14 cellular contexts compared by ENCODE assay signal in the genomic region with DNA sequence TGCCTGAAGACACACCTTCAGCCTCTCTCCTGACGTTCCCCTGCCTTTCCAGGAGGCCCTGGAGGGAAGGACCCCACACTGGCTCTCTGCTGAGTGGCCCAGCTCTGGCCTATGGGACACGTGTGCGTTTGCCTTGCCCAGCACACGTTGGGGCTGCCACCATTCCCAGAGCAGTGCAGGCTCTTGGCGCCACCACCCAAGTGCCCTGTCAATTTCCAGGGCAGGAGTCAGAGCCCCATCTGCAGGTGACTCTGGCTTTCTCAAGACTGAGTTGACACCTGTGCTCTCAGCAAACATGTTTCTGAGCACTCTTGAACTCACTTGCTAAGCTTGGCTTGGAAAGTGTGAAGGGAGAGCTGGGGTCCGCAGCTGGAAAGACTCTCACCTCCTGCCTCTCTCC. TPM values are rescaled to one million over a fixed set of nuclear protein-coding genes. Genes with fewer than 3 reads are reported as not detected.
DNase-seq lines count a peak whose midpoint lies in the region; ATAC-seq, FAIRE-seq and TF ChIP-seq lines count a peak whose summit lies in the region.
"Had no signal": no experiment of that assay in that cellular context is flagged by ENCODE, and none has a peak within 500 bp of the region (broad histone marks: within the 10 kb centered on the region; RNA-seq: fewer than 3 reads in every experiment).

No MANE protein-coding gene starts in this region.

- TF ChIP-seq EP300 in GM12878 (IDR thresholded peaks at IDR 0.05; ENCODE audit: borderline replicate concordance in 1 of 2, control insufficient read depth in 1 of 2, low read depth in 2 of 2, low read length in 2 of 2) = no peak

- H3K14ac ChIP-seq in H9 (ENCODE audit: insufficient read depth, low read length) = no peak overlapping the region

- no peaks in the 10 kb centered on the region for H4K20me1 ChIP-seq in H9 (ENCODE audit: control insufficient read depth, insufficient read depth, insufficient read length)
- no peaks in the 10 kb centered on the region for H4K20me1 ChIP-seq in GM12878 (ENCODE audit: control insufficient read depth, insufficient read depth)

- CTCF ChIA-PET in GM12878 (lab: Yijun Ruan, JAX) = interaction anchor here (0.7 to 14.0 kb wide), 11 partner anchors 10 to 122 kb away, joined by 3 to 295 read pairs (median 4); no protein-coding TSS in a partner anchor

- no peak overlapping the region for H3T11ph ChIP-seq in H9 (ENCODE audit: low read length)

- no peak overlapping the region for H2BK12ac ChIP-seq in H9 (ENCODE audit: insufficient read length, low read depth, low read length)

- in situ Hi-C loops in GM12878 (cut with MboI) = no loop called here

- no peak overlapping the region for H3K27ac Mint-ChIP-seq in activated T-cell treated with anti-CD3 and anti-CD28 coated beads, Interleukin-2, amount 50 U/mL, for 24 hours
- H3K27ac Mint-ChIP-seq in H9 = no peak overlapping the region; a peak in 1 of 7 replicates
- peak overlapping the region; percentile 73 for H3K27ac Mint-ChIP-seq in stimulated activated memory B cell treated with anti-CD40 and anti-IgM and Interleukin-4, amounts not matched to agents 10 μg/mL and 1 μg/mL and 100 μg/mL, for 72 hours

- H4K5ac ChIP-seq in H9 (ENCODE audit: insufficient read length, low read depth, low read length) = no peak overlapping the region

- SMC1A ChIA-PET in GM12878 (lab: Charles Lee; ENCODE audit: uncharacterized antibody, unreplicated experiment) = interaction anchor here (0.6 to 14.8 kb wide), 9 partner anchors 25 to 121 kb away, joined by 3 to 187 read pairs (median 5); no protein-coding TSS in a partner anchor

- no peak overlapping the region for H3K9ac ChIP-seq in H9 (ENCODE audit: extremely low read depth, insufficient read length, low read length)
- no peak overlapping the region for H3K9ac ChIP-seq in GM12878 (ENCODE audit: control insufficient read depth, insufficient read depth, low read length)

- peaks cover 4% of the 10 kb centered on the region for H3K27me3 Mint-ChIP-seq in activated T-cell treated with anti-CD3 and anti-CD28 coated beads, Interleukin-2, amount 50 U/mL, for 24 hours
- peaks cover 74% of the 10 kb centered on the region for H3K27me3 Mint-ChIP-seq in H9 (ENCODE audit: low read depth)
- no peaks in the 10 kb centered on the region for H3K27me3 Mint-ChIP-seq in stimulated activated memory B cell treated with anti-CD40 and anti-IgM and Interleukin-4, amounts not matched to agents 10 μg/mL and 1 μg/mL and 100 μg/mL, for 72 hours
- H3K27me3 Mint-ChIP-seq: stimulated activated naive CD8-positive, alpha-beta T cell treated with anti-CD3 and anti-CD28 coated beads, Interleukin-15, Interleukin-2, amounts not matched to agents 100 ng/mL and 50 ng/mL, for 24 hours had no signal

- no peak overlapping the region for H3K4me3 ChIP-seq in GM12878
- no peak overlapping the region for H3K4me3 ChIP-seq in spleen

- H3K4me1 Mint-ChIP-seq in activated T-cell treated with anti-CD3 and anti-CD28 coated beads, Interleukin-2, amount 50 U/mL, for 24 hours (ENCODE audit: low read depth) = peaks cover 38% of the 10 kb centered on the region
- H3K4me1 Mint-ChIP-seq in H9 = peaks cover 5 to 15% of the 10 kb centered on the region in 2 experiments
- peaks cover 41% of the 10 kb centered on the region for H3K4me1 Mint-ChIP-seq in stimulated activated memory B cell treated with anti-CD40 and anti-IgM and Interleukin-4, amounts not matched to agents 10 μg/mL and 1 μg/mL and 100 μg/mL, for 72 hours

- H3K18ac ChIP-seq in H9 (ENCODE audit: insufficient read length, low read depth, low read length) = no peak overlapping the region

- peaks cover 17% of the 10 kb centered on the region; the same call in 1 of the 2 replicates for H3K27me3 ChIP-seq in H9 (ENCODE audit: insufficient read depth, low read length)
- no peaks in the 10 kb centered on the region for H3K27me3 ChIP-seq in GM12878 (replicated peaks in 1 of 2; ENCODE audit: control insufficient read depth in 2 of 2, insufficient read depth in 2 of 2, low read length in 1 of 2)
- peaks cover 0 to 20% (median 9%) of the 10 kb centered on the region in 7 donors for H3K27me3 ChIP-seq in spleen (replicated peaks in 1 of 7)

- RAD21 ChIA-PET in GM12878 (lab: Charles Lee; ENCODE audit: unreplicated experiment) = interaction anchor here (0.7 to 16.0 kb wide), 6 partner anchors 9 to 122 kb away, joined by 3 to 211 read pairs (median 6); no protein-coding TSS in a partner anchor

- H3K79me1 ChIP-seq in H9 (ENCODE audit: insufficient read depth, low read depth, low read length, poor library complexity, severe bottlenecking) = no peaks in the 10 kb centered on the region

- DNase-seq in activated T-cell treated with anti-CD3 and anti-CD28 coated beads, Interleukin-2, amount 50 U/mL, for 48 hours = peak; percentile 20 to 36
- DNase-seq in activated T-cell treated with anti-CD3 and anti-CD28 coated beads, Interleukin-2, amount 50 U/mL, for 24 hours = no peak
- DNase-seq in H9 (peak; percentile 71), GM12878 (ENCODE audit: low read depth, low spot score) (no peak), Ammon's horn (ENCODE audit: low spot score) (no peak), spleen (no peak), inferior parietal cortex (ENCODE audit: extremely low spot score) (no peak)
- DNase-seq: BE2C; stimulated activated CD4-positive, alpha-beta T cell treated with anti-CD3 and anti-CD28 coated beads, Interleukin-4, amount 100 ng/mL, for 1 hour had no signal

- H2BK15ac ChIP-seq in H9 (ENCODE audit: low read depth, low read length) = no peak overlapping the region

- peak; percentile 44 for ATAC-seq in GM12878
- ATAC-seq in stimulated activated memory B cell treated with anti-CD40 and anti-IgM and Interleukin-4, amounts not matched to agents 10 μg/mL and 1 μg/mL and 100 μg/mL, for 72 hours = peak; percentile 54

- H2AFZ ChIP-seq in H9 (ENCODE audit: low read length) (no peak overlapping the region), GM12878 (ENCODE audit: control insufficient read depth, low read depth, low read length) (no peak overlapping the region)

- H4K8ac ChIP-seq in H9 (replicated peaks; ENCODE audit: insufficient read length, low read depth, low read length) = no peak overlapping the region

- H2BK120ac ChIP-seq in H9 (ENCODE audit: low read depth, low read length, poor library complexity, severe bottlenecking) = no peak overlapping the region

- no peak overlapping the region for H2AK5ac ChIP-seq in H9 (ENCODE audit: insufficient read length, low read length)

- intact Hi-C loops in GM12878 (cut with micrococcal nuclease; ENCODE audit: unreplicated experiment) = loop anchor here (1.0 to 2.0 kb wide), 2 partner anchors 73 to 123 kb away; no protein-coding TSS in a partner anchor
- intact Hi-C loops in spleen (cut with DNase I; ENCODE audit: low total_unique reads) = loop anchor here (10.0 kb wide), 1 partner anchor 69 kb away; no protein-coding TSS in a partner anchor

- H3K56ac ChIP-seq in H9 (ENCODE audit: insufficient read length, low read depth, low read length) = no peak overlapping the region

- H3K9me3 Mint-ChIP-seq in activated T-cell treated with anti-CD3 and anti-CD28 coated beads, Interleukin-2, amount 50 U/mL, for 24 hours = no peaks in the 10 kb centered on the region
- H3K9me3 Mint-ChIP-seq in H9 = no peaks in the 10 kb centered on the region
- H3K9me3 Mint-ChIP-seq in stimulated activated memory B cell treated with anti-CD40 and anti-IgM and Interleukin-4, amounts not matched to agents 10 μg/mL and 1 μg/mL and 100 μg/mL, for 72 hours = no peaks in the 10 kb centered on the region
- H3K9me3 Mint-ChIP-seq: stimulated activated naive CD8-positive, alpha-beta T cell treated with anti-CD3 and anti-CD28 coated beads, Interleukin-15, Interleukin-2, amounts not matched to agents 100 ng/mL and 50 ng/mL, for 24 hours had no signal

- TF ChIP-seq CTCF in H9 (conservative IDR thresholded peaks at IDR 0.05) = peak; percentile 52; the same call in 2 of the 3 replicates
- TF ChIP-seq CTCF in GM12878 (IDR thresholded peaks at IDR 0.05 in 2 of 3, conservative IDR thresholded peaks at IDR 0.05 in 1 of 3; ENCODE audit: control insufficient read depth in 2 of 3, extremely low read depth in 1 of 3, insufficient read depth in 1 of 3, low read depth in 3 of 3, low read length in 3 of 3) = peak; percentile 35 to 68 (median 45); a peak in 5 of 6 replicates
- peak in 1 of 11 experiments; percentile 20 for TF ChIP-seq CTCF in spleen (IDR thresholded peaks at IDR 0.05 in 8 of 11, conservative IDR thresholded peaks at IDR 0.05 in 3 of 11)

- H3K36me3 Mint-ChIP-seq in activated T-cell treated with anti-CD3 and anti-CD28 coated beads, Interleukin-2, amount 50 U/mL, for 24 hours (ENCODE audit: low read depth) = peaks cover 1% of the 10 kb centered on the region
- no peaks in the 10 kb centered on the region for H3K36me3 Mint-ChIP-seq in H9 (ENCODE audit: insufficient read depth in 1 of 3, low read depth in 3 of 3)
- H3K36me3 Mint-ChIP-seq in stimulated activated memory B cell treated with anti-CD40 and anti-IgM and Interleukin-4, amounts not matched to agents 10 μg/mL and 1 μg/mL and 100 μg/mL, for 72 hours = no peaks in the 10 kb centered on the region

- peaks cover 8% of the 10 kb centered on the region for H3K23me2 ChIP-seq in H9 (ENCODE audit: insufficient read length, low read depth, low read length, poor library complexity, severe bottlenecking)

- H3K9me3 ChIP-seq in H9 (ENCODE audit: control insufficient read depth, low read depth, low read length) = no peaks in the 10 kb centered on the region
- no peaks in the 10 kb centered on the region for H3K9me3 ChIP-seq in GM12878 (replicated peaks; ENCODE audit: control insufficient read depth, insufficient read depth, low read length)
- H3K9me3 ChIP-seq in spleen = no peaks in the 10 kb centered on the region
- H3K9me3 ChIP-seq: BE2C had no signal

- H3K4me2 ChIP-seq in H9 (ENCODE audit: insufficient read depth, insufficient read length, low read length) = no peak overlapping the region
- no peak overlapping the region for H3K4me2 ChIP-seq in GM12878 (ENCODE audit: control insufficient read depth, insufficient read depth)

- TF ChIP-seq POLR2A in GM12878 (IDR thresholded peaks at IDR 0.05; ENCODE audit: low read depth, low read length) = no peak
- TF ChIP-seq POLR2A in spleen (IDR thresholded peaks at IDR 0.05) = no peak

- H3K4me1 ChIP-seq in H9 (ENCODE audit: insufficient read depth, low read length) (no peaks in the 10 kb centered on the region), GM12878 (ENCODE audit: control insufficient read depth, insufficient read depth, low read length) (peaks cover 9% of the 10 kb centered on the region), spleen (peaks cover 9 to 38% (median 24%) of the 10 kb centered on the region in 6 donors)
- H3K4me1 ChIP-seq: BE2C had no signal

- no peak overlapping the region for H4K91ac ChIP-seq in H9 (ENCODE audit: insufficient read length, low read depth, low read length)

- peak; percentile 85 for TF ChIP-seq RAD21 in GM12878 (IDR thresholded peaks at IDR 0.05; ENCODE audit: insufficient read depth, low read depth, low read length)

- H3K79me2 ChIP-seq in H9 (ENCODE audit: insufficient read depth, low read length) (no peaks in the 10 kb centered on the region), GM12878 (ENCODE audit: control insufficient read depth, insufficient read depth, low read length) (peaks cover 13% of the 10 kb centered on the region)

- no CpG with 5 or more reads among the region's 6 CpGs for WGBS in H9 (ENCODE audit: extremely low coverage, insufficient read length, low lambda C conversion rate)
- WGBS in GM12878 (ENCODE audit: insufficient coverage, insufficient replicate concordance, low lambda C conversion rate, missing lambda C conversion rate) = 51% methylated on average over 6 of the region's 6 CpGs
- WGBS in spleen, 5 donors = 75 to 87% (median 80%) methylated on average over 3 to 6 of the region's 6 CpGs

- FAIRE-seq in GM12878 (lab: Jason Lieb, UNC) = no peak
- FAIRE-seq: G401.6 had no signal

- no peak overlapping the region for H3K27ac ChIP-seq in H9 (ENCODE audit: insufficient read length, low read depth, low read length)
- no peak overlapping the region for H3K27ac ChIP-seq in GM12878 (ENCODE audit: control insufficient read depth, insufficient read depth)
- no peak overlapping the region for H3K27ac ChIP-seq in spleen

- no peak overlapping the region for H3K4me3 Mint-ChIP-seq in activated T-cell treated with anti-CD3 and anti-CD28 coated beads, Interleukin-2, amount 50 U/mL, for 24 hours
- no peak overlapping the region for H3K4me3 Mint-ChIP-seq in H9
- H3K4me3 Mint-ChIP-seq in stimulated activated memory B cell treated with anti-CD40 and anti-IgM and Interleukin-4, amounts not matched to agents 10 μg/mL and 1 μg/mL and 100 μg/mL, for 72 hours = no peak overlapping the region
- H3K4me3 Mint-ChIP-seq: stimulated activated naive CD8-positive, alpha-beta T cell treated with anti-CD3 and anti-CD28 coated beads, Interleukin-15, Interleukin-2, amounts not matched to agents 100 ng/mL and 50 ng/mL, for 24 hours had no signal

- no peak overlapping the region for H3K4ac ChIP-seq in H9 (ENCODE audit: low read depth, low read length)

- H2BK5ac ChIP-seq in H9 (ENCODE audit: insufficient read length, low read length) = no peak overlapping the region

- no peak overlapping the region for H2BK20ac ChIP-seq in H9 (ENCODE audit: low read depth, low read length, poor library complexity, severe bottlenecking)

- POLR2A ChIA-PET in GM12878 (lab: Charles Lee) = interaction anchor here (0.6 to 1.4 kb wide), 2 partner anchors 78 to 120 kb away, joined by 4 to 7 read pairs; no protein-coding TSS in a partner anchor

- no peak overlapping the region for H3K23ac ChIP-seq in H9 (ENCODE audit: insufficient read length, low read depth, low read length)

- no TSS peak for BruUV-seq in GM12878 (replicated peaks; lab: Mats Ljungman, UMichigan)

- no peaks in the 10 kb centered on the region for H3K36me3 ChIP-seq in GM12878 (ENCODE audit: control insufficient read depth in 2 of 2, insufficient read depth in 2 of 2, low read length in 1 of 2)
- H3K36me3 ChIP-seq in spleen = no peaks in the 10 kb centered on the region
- H3K36me3 ChIP-seq: BE2C had no signal

RNA-seq across cellular contexts. Expression of gene IRF8, which starts 4.7 kb away (rescaled TPM):
- total RNA-seq in H9 (2021) (0.28 TPM in 1 of 2 replicates, not detected in the other), GM12878 (2014; rRNA removed) (229 and 237 TPM in 2 replicates), GM12878 (2014; rRNA removed; fragmentation: Illumina TruSeq; extraction: Trizol) (164 and 167 TPM in 2 replicates), GM12878 (2021) (181 and 191 TPM in 2 replicates), spleen (100 to 1,000 TPM; 228 to 329 (median 278) TPM)
- total RNA-seq in GM12878 (2013; cell fraction: nucleolus; rRNA removed) = 220 and 236 TPM in 2 replicates
- 62.7 TPM for polyA plus RNA-seq in GM12878 (2011; ENCODE audit: low read depth)
- polyA plus RNA-seq in GM12878 (2011; rRNA removed) (220 and 328 TPM in 2 replicates), GM12878 (2014; fragmentation: Illumina TruSeq; extraction: Trizol) (181 and 269 TPM in 2 replicates), GM12878 (2014; fragmentation: Nextera tagmentation; extraction: Ambion mirVana) (10 to 100 TPM; 17.1 to 34.5 TPM), GM12878 (2014; rRNA removed) (179 and 194 TPM in 2 replicates), GM12878 (2016; fragmentation: Nextera tagmentation; extraction: Ambion mirVana) (100 to 1,000 TPM; 104 to 121 TPM), spleen (100 to 1,000 TPM; 103 to 183 (median 115) TPM)
- 175 and 263 TPM in 2 replicates for polyA plus RNA-seq in GM12878 (2011; cell fraction: cytosol; rRNA removed)
- polyA plus RNA-seq in GM12878 (2011; cell fraction: nucleus; rRNA removed) = 312 and 314 TPM in 2 replicates
- 116 and 131 TPM in 2 replicates for polyA plus RNA-seq in GM12878 (2012)
- 201 and 208 TPM in 2 replicates for polyA minus RNA-seq in GM12878 (2011; rRNA and poly(A)+ RNA removed)
- 109 and 123 TPM in 2 replicates for polyA minus RNA-seq in GM12878 (2011; cell fraction: cytosol; rRNA and poly(A)+ RNA removed)
- polyA minus RNA-seq in GM12878 (2011; cell fraction: nucleus; rRNA and poly(A)+ RNA removed) = 155 and 194 TPM in 2 replicates
- total RNA-seq: fibroblast of lung, pulmonary artery endothelial cell had no signal

Comparison
In these comparisons a context has a peak if more than half of its experiments do, and no peak if none do; other contexts are left out.
1. DNase-seq: peak in activated T-cell treated with anti-CD3 and anti-CD28 coated beads, Interleukin-2, amount 50 U/mL, for 48 hours (2 of 2) and H9 (single experiment); none in activated T-cell treated with anti-CD3 and anti-CD28 coated beads, Interleukin-2, amount 50 U/mL, for 24 hours (single experiment), GM12878 (single experiment), Ammon's horn (single experiment), spleen (single experiment) and inferior parietal cortex (single experiment).
2. RNA of gene IRF8, which starts 4.7 kb away (total RNA-seq): 228 to 329 TPM in spleen and 164 to 237 TPM in GM12878; 0.28 TPM in H9; every median in the first group is over 100 times any median in the second.